ENCODE assay signal across 1 cellular context in the genomic region with DNA sequence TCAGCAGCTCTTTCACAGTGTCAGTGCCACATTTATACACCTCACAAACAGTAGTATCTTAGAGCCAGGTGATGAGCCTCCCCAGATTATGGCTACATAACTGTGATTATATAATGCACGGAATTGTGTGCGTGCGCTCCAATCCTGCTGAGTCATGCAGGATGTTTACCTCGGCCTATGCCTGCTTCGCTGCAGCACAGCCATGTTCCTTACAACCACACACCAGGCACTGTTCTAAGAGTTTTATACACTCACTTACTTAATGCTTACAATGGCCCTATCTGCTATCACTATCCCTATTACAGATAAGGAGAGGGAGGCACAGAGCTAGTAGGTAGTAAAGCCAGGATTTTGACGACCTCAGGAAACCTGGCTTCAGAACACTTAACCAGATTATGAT.
TF ChIP-seq lines count a peak whose summit lies in the region.

No MANE protein-coding gene starts in this region.

TF ChIP-seq in K562, 482 proteins besides CTCF, POLR2A, EP300 and RAD21 (continued from another document and continues in another):
- TF ChIP-seq, protein P1, sequence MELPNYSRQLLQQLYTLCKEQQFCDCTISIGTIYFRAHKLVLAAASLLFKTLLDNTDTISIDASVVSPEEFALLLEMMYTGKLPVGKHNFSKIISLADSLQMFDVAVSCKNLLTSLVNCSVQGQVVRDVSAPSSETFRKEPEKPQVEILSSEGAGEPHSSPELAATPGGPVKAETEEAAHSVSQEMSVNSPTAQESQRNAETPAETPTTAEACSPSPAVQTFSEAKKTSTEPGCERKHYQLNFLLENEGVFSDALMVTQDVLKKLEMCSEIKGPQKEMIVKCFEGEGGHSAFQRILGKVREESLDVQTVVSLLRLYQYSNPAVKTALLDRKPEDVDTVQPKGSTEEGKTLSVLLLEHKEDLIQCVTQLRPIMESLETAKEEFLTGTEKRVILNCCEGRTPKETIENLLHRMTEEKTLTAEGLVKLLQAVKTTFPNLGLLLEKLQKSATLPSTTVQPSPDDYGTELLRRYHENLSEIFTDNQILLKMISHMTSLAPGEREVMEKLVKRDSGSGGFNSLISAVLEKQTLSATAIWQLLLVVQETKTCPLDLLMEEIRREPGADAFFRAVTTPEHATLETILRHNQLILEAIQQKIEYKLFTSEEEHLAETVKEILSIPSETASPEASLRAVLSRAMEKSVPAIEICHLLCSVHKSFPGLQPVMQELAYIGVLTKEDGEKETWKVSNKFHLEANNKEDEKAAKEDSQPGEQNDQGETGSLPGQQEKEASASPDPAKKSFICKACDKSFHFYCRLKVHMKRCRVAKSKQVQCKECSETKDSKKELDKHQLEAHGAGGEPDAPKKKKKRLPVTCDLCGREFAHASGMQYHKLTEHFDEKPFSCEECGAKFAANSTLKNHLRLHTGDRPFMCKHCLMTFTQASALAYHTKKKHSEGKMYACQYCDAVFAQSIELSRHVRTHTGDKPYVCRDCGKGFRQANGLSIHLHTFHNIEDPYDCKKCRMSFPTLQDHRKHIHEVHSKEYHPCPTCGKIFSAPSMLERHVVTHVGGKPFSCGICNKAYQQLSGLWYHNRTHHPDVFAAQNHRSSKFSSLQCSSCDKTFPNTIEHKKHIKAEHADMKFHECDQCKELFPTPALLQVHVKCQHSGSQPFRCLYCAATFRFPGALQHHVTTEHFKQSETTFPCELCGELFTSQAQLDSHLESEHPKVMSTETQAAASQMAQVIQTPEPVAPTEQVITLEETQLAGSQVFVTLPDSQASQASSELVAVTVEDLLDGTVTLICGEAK (IDR thresholded peaks at IDR 0.05): no peak
- TF ChIP-seq, protein P1 (CRISPR knock-in tag; IDR thresholded peaks at IDR 0.05): no peak
- TF ChIP-seq RB1 (IDR thresholded peaks at IDR 0.05; ENCODE audit: low read depth) (no peak), SREBF1 (IDR thresholded peaks at IDR 0.05; ENCODE audit: borderline replicate concordance, low read depth, low read length) (0 out of 2 replicates have a peak, but pooled peaks have one; percentile 1), ZNF124 (CRISPR knock-in tag; IDR thresholded peaks at IDR 0.05) (no peak), ARNT (IDR thresholded peaks at IDR 0.05) (no peak), DACH1 (IDR thresholded peaks at IDR 0.05; ENCODE audit: partially characterized antibody) (no peak), MBD2 (IDR thresholded peaks at IDR 0.05; ENCODE audit: borderline replicate concordance, low read depth) (no peak), ZNF354B (CRISPR knock-in tag; IDR thresholded peaks at IDR 0.05) (no peak), ZBED1 (IDR thresholded peaks at IDR 0.05) (no peak), ZNF324 (CRISPR knock-in tag; IDR thresholded peaks at IDR 0.05) (no peak), ZNF586 (CRISPR knock-in tag; conservative IDR thresholded peaks at IDR 0.05) (no peak), ZNF143 (CRISPR knock-in tag; IDR thresholded peaks at IDR 0.05) (peak; percentile 0; the same call in 1 of the 2 replicates), U2AF2 (optimal IDR thresholded peaks at IDR 0.05; ENCODE audit: low read depth, low read length) (no peak), NCOA6 (IDR thresholded peaks at IDR 0.05) (no peak), NCOA4 (IDR thresholded peaks at IDR 0.05; ENCODE audit: partially characterized antibody) (no peak), ADNP (tag; IDR thresholded peaks at IDR 0.05) (no peak), ARID1B (IDR thresholded peaks at IDR 0.05) (0 out of 2 replicates have a peak, but pooled peaks have one; percentile 26), NFE2 (IDR thresholded peaks at IDR 0.05; ENCODE audit: low read depth) (peak; percentile 87), NFXL1 (CRISPR knock-in tag; IDR thresholded peaks at IDR 0.05) (no peak), ZNF507 (tag; conservative IDR thresholded peaks at IDR 0.05) (no peak), TBL1XR1 (IDR thresholded peaks at IDR 0.05; ENCODE audit: low read length in 2 of 2) (no peak), CBX2 (IDR thresholded peaks at IDR 0.05; ENCODE audit: insufficient read depth, low read length, poor library complexity, severe bottlenecking) (no peak), SMARCB1 (IDR thresholded peaks at IDR 0.05; ENCODE audit: insufficient read length, low read depth) (no peak), NFE2L1 (tag; IDR thresholded peaks at IDR 0.05; ENCODE audit: borderline replicate concordance, low read depth) (peak; percentile 88), ZNF224 (CRISPR knock-in tag; IDR thresholded peaks at IDR 0.05) (no peak), RBM25 (IDR thresholded peaks at IDR 0.05; ENCODE audit: low read depth, low read length, severe bottlenecking) (no peak), STAG1 (CRISPR knock-in tag; IDR thresholded peaks at IDR 0.05; ENCODE audit: borderline replicate concordance) (no peak), ETS2 (tag; IDR thresholded peaks at IDR 0.05; ENCODE audit: borderline replicate concordance, poor library complexity, severe bottlenecking) (no peak), BRF1 (IDR thresholded peaks at IDR 0.05; ENCODE audit: borderline replicate concordance, extremely low read depth, insufficient read length) (no peak), FOSL1 (tag; conservative IDR thresholded peaks at IDR 0.05) (no peak), PHB (CRISPR knock-in tag; IDR thresholded peaks at IDR 0.05) (no peak), MTA3 (IDR thresholded peaks at IDR 0.05; ENCODE audit: borderline replicate concordance) (no peak), MAFG (tag; conservative IDR thresholded peaks at IDR 0.05) (peak; percentile 96), SUPT5H (IDR thresholded peaks at IDR 0.05) (no peak), PTRF (tag; IDR thresholded peaks at IDR 0.05) (peak; percentile 52; the same call in 1 of the 2 replicates), ZNF830 (CRISPR knock-in tag; IDR thresholded peaks at IDR 0.05) (no peak), HDAC3 (IDR thresholded peaks at IDR 0.05; ENCODE audit: borderline replicate concordance, partially characterized antibody) (no peak), NCOA1 (IDR thresholded peaks at IDR 0.05; ENCODE audit: low read depth) (no peak), MYNN (IDR thresholded peaks at IDR 0.05) (no peak), MYNN (CRISPR knock-in tag; IDR thresholded peaks at IDR 0.05) (no peak), C11orf30 (IDR thresholded peaks at IDR 0.05; ENCODE audit: low read depth) (peak; percentile 87), ZC3H11A (IDR thresholded peaks at IDR 0.05; ENCODE audit: low read depth, low read length) (no peak), ZNF253 (CRISPR knock-in tag; conservative IDR thresholded peaks at IDR 0.05) (no peak)
- TF ChIP-seq, protein P2, sequence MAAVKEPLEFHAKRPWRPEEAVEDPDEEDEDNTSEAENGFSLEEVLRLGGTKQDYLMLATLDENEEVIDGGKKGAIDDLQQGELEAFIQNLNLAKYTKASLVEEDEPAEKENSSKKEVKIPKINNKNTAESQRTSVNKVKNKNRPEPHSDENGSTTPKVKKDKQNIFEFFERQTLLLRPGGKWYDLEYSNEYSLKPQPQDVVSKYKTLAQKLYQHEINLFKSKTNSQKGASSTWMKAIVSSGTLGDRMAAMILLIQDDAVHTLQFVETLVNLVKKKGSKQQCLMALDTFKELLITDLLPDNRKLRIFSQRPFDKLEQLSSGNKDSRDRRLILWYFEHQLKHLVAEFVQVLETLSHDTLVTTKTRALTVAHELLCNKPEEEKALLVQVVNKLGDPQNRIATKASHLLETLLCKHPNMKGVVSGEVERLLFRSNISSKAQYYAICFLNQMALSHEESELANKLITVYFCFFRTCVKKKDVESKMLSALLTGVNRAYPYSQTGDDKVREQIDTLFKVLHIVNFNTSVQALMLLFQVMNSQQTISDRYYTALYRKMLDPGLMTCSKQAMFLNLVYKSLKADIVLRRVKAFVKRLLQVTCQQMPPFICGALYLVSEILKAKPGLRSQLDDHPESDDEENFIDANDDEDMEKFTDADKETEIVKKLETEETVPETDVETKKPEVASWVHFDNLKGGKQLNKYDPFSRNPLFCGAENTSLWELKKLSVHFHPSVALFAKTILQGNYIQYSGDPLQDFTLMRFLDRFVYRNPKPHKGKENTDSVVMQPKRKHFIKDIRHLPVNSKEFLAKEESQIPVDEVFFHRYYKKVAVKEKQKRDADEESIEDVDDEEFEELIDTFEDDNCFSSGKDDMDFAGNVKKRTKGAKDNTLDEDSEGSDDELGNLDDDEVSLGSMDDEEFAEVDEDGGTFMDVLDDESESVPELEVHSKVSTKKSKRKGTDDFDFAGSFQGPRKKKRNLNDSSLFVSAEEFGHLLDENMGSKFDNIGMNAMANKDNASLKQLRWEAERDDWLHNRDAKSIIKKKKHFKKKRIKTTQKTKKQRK (IDR thresholded peaks at IDR 0.05; ENCODE audit: borderline replicate concordance, low read depth, low read length): peak; percentile 82; the same call in 1 of the 2 replicates
- TF ChIP-seq, protein P3, sequence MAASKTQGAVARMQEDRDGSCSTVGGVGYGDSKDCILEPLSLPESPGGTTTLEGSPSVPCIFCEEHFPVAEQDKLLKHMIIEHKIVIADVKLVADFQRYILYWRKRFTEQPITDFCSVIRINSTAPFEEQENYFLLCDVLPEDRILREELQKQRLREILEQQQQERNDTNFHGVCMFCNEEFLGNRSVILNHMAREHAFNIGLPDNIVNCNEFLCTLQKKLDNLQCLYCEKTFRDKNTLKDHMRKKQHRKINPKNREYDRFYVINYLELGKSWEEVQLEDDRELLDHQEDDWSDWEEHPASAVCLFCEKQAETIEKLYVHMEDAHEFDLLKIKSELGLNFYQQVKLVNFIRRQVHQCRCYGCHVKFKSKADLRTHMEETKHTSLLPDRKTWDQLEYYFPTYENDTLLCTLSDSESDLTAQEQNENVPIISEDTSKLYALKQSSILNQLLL (CRISPR knock-in tag; IDR thresholded peaks at IDR 0.05; ENCODE audit: borderline replicate concordance): no peak
- TF ChIP-seq, protein P4, sequence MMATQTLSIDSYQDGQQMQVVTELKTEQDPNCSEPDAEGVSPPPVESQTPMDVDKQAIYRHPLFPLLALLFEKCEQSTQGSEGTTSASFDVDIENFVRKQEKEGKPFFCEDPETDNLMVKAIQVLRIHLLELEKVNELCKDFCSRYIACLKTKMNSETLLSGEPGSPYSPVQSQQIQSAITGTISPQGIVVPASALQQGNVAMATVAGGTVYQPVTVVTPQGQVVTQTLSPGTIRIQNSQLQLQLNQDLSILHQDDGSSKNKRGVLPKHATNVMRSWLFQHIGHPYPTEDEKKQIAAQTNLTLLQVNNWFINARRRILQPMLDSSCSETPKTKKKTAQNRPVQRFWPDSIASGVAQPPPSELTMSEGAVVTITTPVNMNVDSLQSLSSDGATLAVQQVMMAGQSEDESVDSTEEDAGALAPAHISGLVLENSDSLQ (IDR thresholded peaks at IDR 0.05): no peak
- TF ChIP-seq, protein P5, sequence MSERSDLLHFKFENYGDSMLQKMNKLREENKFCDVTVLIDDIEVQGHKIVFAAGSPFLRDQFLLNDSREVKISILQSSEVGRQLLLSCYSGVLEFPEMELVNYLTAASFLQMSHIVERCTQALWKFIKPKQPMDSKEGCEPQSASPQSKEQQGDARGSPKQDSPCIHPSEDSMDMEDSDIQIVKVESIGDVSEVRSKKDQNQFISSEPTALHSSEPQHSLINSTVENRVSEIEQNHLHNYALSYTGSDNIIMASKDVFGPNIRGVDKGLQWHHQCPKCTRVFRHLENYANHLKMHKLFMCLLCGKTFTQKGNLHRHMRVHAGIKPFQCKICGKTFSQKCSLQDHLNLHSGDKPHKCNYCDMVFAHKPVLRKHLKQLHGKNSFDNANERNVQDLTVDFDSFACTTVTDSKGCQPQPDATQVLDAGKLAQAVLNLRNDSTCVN (CRISPR knock-in tag; IDR thresholded peaks at IDR 0.05): no peak
- TF ChIP-seq, protein P6, sequence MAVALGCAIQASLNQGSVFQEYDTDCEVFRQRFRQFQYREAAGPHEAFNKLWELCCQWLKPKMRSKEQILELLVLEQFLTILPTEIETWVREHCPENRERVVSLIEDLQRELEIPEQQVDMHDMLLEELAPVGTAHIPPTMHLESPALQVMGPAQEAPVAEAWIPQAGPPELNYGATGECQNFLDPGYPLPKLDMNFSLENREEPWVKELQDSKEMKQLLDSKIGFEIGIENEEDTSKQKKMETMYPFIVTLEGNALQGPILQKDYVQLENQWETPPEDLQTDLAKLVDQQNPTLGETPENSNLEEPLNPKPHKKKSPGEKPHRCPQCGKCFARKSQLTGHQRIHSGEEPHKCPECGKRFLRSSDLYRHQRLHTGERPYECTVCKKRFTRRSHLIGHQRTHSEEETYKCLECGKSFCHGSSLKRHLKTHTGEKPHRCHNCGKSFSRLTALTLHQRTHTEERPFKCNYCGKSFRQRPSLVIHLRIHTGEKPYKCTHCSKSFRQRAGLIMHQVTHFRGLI (CRISPR knock-in tag; IDR thresholded peaks at IDR 0.05): peak; percentile 62; the same call in 1 of the 2 replicates
- TF ChIP-seq, protein P7, sequence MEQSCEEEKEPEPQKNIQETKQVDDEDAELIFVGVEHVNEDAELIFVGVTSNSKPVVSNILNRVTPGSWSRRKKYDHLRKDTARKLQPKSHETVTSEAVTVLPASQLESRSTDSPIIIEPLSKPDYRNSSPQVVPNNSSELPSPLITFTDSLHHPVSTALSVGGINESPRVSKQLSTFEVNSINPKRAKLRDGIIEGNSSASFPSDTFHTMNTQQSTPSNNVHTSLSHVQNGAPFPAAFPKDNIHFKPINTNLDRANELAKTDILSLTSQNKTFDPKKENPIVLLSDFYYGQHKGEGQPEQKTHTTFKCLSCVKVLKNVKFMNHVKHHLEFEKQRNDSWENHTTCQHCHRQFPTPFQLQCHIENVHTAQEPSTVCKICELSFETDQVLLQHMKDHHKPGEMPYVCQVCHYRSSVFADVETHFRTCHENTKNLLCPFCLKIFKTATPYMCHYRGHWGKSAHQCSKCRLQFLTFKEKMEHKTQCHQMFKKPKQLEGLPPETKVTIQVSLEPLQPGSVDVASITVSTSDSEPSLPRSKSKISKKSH (CRISPR knock-in tag; IDR thresholded peaks at IDR 0.05): no peak
